In genomic region chr2:148161909-148162308, GRCh38 we compare ENCODE assay signal across 27 cellular contexts.
"Had no signal": no experiment of that assay in that cellular context is flagged by ENCODE, and none has a peak within 500 bp of the region (broad histone marks: within the 10 kb centered on the region; RNA-seq: fewer than 3 reads in every experiment).

No MANE protein-coding gene starts in this region.

- ATAC-seq: activated CD8-positive, alpha-beta T cell treated with anti-CD3 and anti-CD28 coated beads, Interleukin-2, amount 10 ng/mL, durations not matched to agents 7 days and 5 days had no signal

- H3K9me3 ChIP-seq: adrenal gland, MG63, Peyer's patch, SJSA1 had no signal

- H3K4me1 ChIP-seq: Peyer's patch, SJSA1 had no signal

- DNase-seq: activated CD4-positive, alpha-beta T cell treated with anti-CD3 and anti-CD28 coated beads for 48 hours; activated CD4-positive, alpha-beta T cell treated with anti-CD3 and anti-CD28 coated beads, Interleukin-2, amount 50 U/mL, for 4 hours; activated CD4-positive, CD25-positive, alpha-beta regulatory T cell treated with anti-CD3 and anti-CD28 coated beads, Interleukin-2, amount 50 U/mL, for 72 hours; activated CD8-positive, alpha-beta memory T cell treated with anti-CD3 and anti-CD28 coated beads, Interleukin-2, amount 50 U/mL, for 48 hours; activated CD8-positive, alpha-beta T cell treated with anti-CD3 and anti-CD28 coated beads, Interleukin-2, amount 10 ng/mL, durations not matched to agents 7 days and 5 days; activated naive CD4-positive, alpha-beta T cell treated with anti-CD3 and anti-CD28 coated beads, Interleukin-2, amount 50 U/mL, for 16 hours; activated naive CD8-positive, alpha-beta T cell treated with anti-CD3 and anti-CD28 coated beads, Interleukin-2, amount 10 ng/mL, durations not matched to agents 7 days and 5 days; activated T-cell treated with anti-CD3 and anti-CD28 coated beads, Interleukin-2, amount 50 U/mL, for 1 hour; adrenal gland; anterior cingulate cortex; cerebellar nuclear complex; MG63; MV-4-11; NCI-H1092 treated with DMSO at 0.1 percent for 48 hours; NCI-H1417 treated with DMSO at 0.1 percent for 48 hours; NCI-H1694; NCI-H2029; NCI-H2107; NCI-H345; NCI-H510A treated with DMSO at 0.1 percent for 48 hours; NCI-H69; Peyer's patch; SHP77; WERI-Rb-1 had no signal

- H3K4me3 Mint-ChIP-seq: activated CD8-positive, alpha-beta T cell treated with anti-CD3 and anti-CD28 coated beads, Interleukin-2, amount 10 ng/mL, durations not matched to agents 7 days and 5 days; activated naive CD8-positive, alpha-beta T cell treated with anti-CD3 and anti-CD28 coated beads, Interleukin-2, amount 10 ng/mL, durations not matched to agents 7 days and 5 days; T-helper 1 cell treated with Interleukin-12 subunit alpha and Interleukin-12 subunit beta and Interleukin-4 antibody, amounts not matched to agents 30 μg/mL and 1 μg/mL, for 36 hours had no signal

- H3K27ac Mint-ChIP-seq: activated CD8-positive, alpha-beta T cell treated with anti-CD3 and anti-CD28 coated beads, Interleukin-2, amount 10 ng/mL, durations not matched to agents 7 days and 5 days; activated naive CD8-positive, alpha-beta T cell treated with anti-CD3 and anti-CD28 coated beads, Interleukin-2, amount 10 ng/mL, durations not matched to agents 7 days and 5 days; T-helper 1 cell treated with Interleukin-12 subunit alpha and Interleukin-12 subunit beta and Interleukin-4 antibody, amounts not matched to agents 30 μg/mL and 1 μg/mL, for 36 hours had no signal

- H3K9me3 Mint-ChIP-seq: activated naive CD8-positive, alpha-beta T cell treated with anti-CD3 and anti-CD28 coated beads, Interleukin-2, amount 10 ng/mL, durations not matched to agents 7 days and 5 days; T-helper 1 cell treated with Interleukin-12 subunit alpha and Interleukin-12 subunit beta and Interleukin-4 antibody, amounts not matched to agents 30 μg/mL and 1 μg/mL, for 36 hours had no signal

- H3K27me3 ChIP-seq: adrenal gland, MG63, Peyer's patch, SJSA1 had no signal

- H3K36me3 ChIP-seq: adrenal gland, MG63, Peyer's patch, SJSA1, WERI-Rb-1 had no signal

- H3K27ac ChIP-seq: adrenal gland, Peyer's patch, RWPE1, SJSA1, WERI-Rb-1 had no signal

- H3K27me3 Mint-ChIP-seq: activated naive CD8-positive, alpha-beta T cell treated with anti-CD3 and anti-CD28 coated beads, Interleukin-2, amount 10 ng/mL, durations not matched to agents 7 days and 5 days had no signal

- H3K4me3 ChIP-seq: adrenal gland, MG63, Peyer's patch, SJSA1 had no signal
